ENCODE assay signal across 17 cellular contexts in genomic region chr1:59554752-59555151, GRCh38.
DNase-seq lines count a peak whose midpoint lies in the region; ATAC-seq and TF ChIP-seq lines count a peak whose summit lies in the region.
"Had no signal": no experiment of that assay in that cellular context is flagged by ENCODE, and none has a peak within 500 bp of the region (broad histone marks: within the 10 kb centered on the region; RNA-seq: fewer than 3 reads in every experiment).

No MANE protein-coding gene starts in this region.

- H3K9me3 ChIP-seq in hepatocyte (ENCODE audit: low read depth) (peaks cover 17% of the 10 kb centered on the region), HAP-1 (no peaks in the 10 kb centered on the region)
- H3K9me3 ChIP-seq: A549 had no signal

- H3K4me1 ChIP-seq in hepatocyte (ENCODE audit: insufficient read depth): peaks cover 13% of the 10 kb centered on the region
- H3K4me1 ChIP-seq in HAP-1: no peaks in the 10 kb centered on the region
- H3K4me1 ChIP-seq: A549 had no signal

- H3K36me3 ChIP-seq in hepatocyte (replicated peaks; ENCODE audit: insufficient read depth, low read depth): no peaks in the 10 kb centered on the region
- H3K36me3 ChIP-seq in HAP-1 (replicated peaks): no peaks in the 10 kb centered on the region

- H3K27ac Mint-ChIP-seq in nephron (peak overlapping the region; percentile 75 to 92 (median 86)), progenitor cell of endocrine pancreas (peak overlapping the region; percentile 82)
- H3K27ac Mint-ChIP-seq: CD4-positive, alpha-beta memory T cell had no signal

- in situ Hi-C loops in HAP-1 (cut with MboI; ENCODE audit: low sequenced_read_pairs): no loop called here

- H4K20me1 ChIP-seq in hepatocyte (ENCODE audit: insufficient read depth, poor library complexity, severe bottlenecking): no peaks in the 10 kb centered on the region

- H3K9me2 ChIP-seq in hepatocyte (replicated peaks; ENCODE audit: insufficient read depth): no peaks in the 10 kb centered on the region

- TF ChIP-seq CTCF in hepatocyte (IDR thresholded peaks at IDR 0.05; ENCODE audit: poor library complexity) (no peak), nephron (IDR thresholded peaks at IDR 0.05; ENCODE audit: unreplicated experiment in 3 of 3) (no peak), progenitor cell of endocrine pancreas (IDR thresholded peaks at IDR 0.05; ENCODE audit: unreplicated experiment) (no peak)

- H3K4me1 Mint-ChIP-seq in nephron (peaks cover 53% of the 10 kb centered on the region), progenitor cell of endocrine pancreas (ENCODE audit: low read depth) (peaks cover 32% of the 10 kb centered on the region)
- H3K4me1 Mint-ChIP-seq: CD4-positive, alpha-beta memory T cell had no signal

- H3K36me3 Mint-ChIP-seq in nephron (ENCODE audit: low read depth) (peaks cover 31% of the 10 kb centered on the region), progenitor cell of endocrine pancreas (ENCODE audit: insufficient read depth) (peaks cover 15% of the 10 kb centered on the region)

- H3K9me3 Mint-ChIP-seq in nephron: peaks cover 25% of the 10 kb centered on the region
- H3K9me3 Mint-ChIP-seq in progenitor cell of endocrine pancreas (ENCODE audit: low read depth): peaks cover 20% of the 10 kb centered on the region

- H2AFZ ChIP-seq in hepatocyte: peak overlapping the region; percentile 13
- H2AFZ ChIP-seq: GM23338 had no signal

- peak; percentile 28 for DNase-seq in SK-N-DZ (ENCODE audit: low spot score)
- no peak for DNase-seq in hepatocyte (ENCODE audit: low spot score)
- DNase-seq in progenitor cell of endocrine pancreas (ENCODE audit: low spot score, unreplicated experiment): no peak
- DNase-seq in HAP-1 (ENCODE audit: low spot score in 2 of 2): no peak
- no peak for DNase-seq in NCI-H226
- DNase-seq: 8988T; Calu3; CD4-positive, alpha-beta memory T cell; COR-L47; DMS53; DMS79 treated with DMSO at 0.1 percent for 48 hours; GF-D8; H9 had no signal

- no peaks in the 10 kb centered on the region for H3K27me3 ChIP-seq in hepatocyte
- H3K27me3 ChIP-seq in HAP-1 (ENCODE audit: low read depth): no peaks in the 10 kb centered on the region

- H3K79me2 ChIP-seq in hepatocyte: no peaks in the 10 kb centered on the region

- 45% methylated on average over 4 of the region's 4 CpGs for WGBS in hepatocyte (ENCODE audit: low lambda C conversion rate, missing lambda C conversion rate)

- H3K4me2 ChIP-seq in hepatocyte: no peak overlapping the region
- H3K4me2 ChIP-seq: A549, GM23338 had no signal

- H3K4me3 ChIP-seq in hepatocyte (no peak overlapping the region), HAP-1 (no peak overlapping the region)
- H3K4me3 ChIP-seq: A549, GM23338 had no signal

- ATAC-seq in HG02588 (IDR thresholded peaks at IDR 0.05; ENCODE audit: unreplicated experiment): no peak
- ATAC-seq: A549, GM23338 had no signal

- H3K4me3 Mint-ChIP-seq in nephron (no peak overlapping the region), progenitor cell of endocrine pancreas (ENCODE audit: low read depth) (no peak overlapping the region)
- H3K4me3 Mint-ChIP-seq: CD4-positive, alpha-beta memory T cell; GM23338; H9 had no signal

- H3K27me3 Mint-ChIP-seq in nephron (ENCODE audit: low read depth) (no peaks in the 10 kb centered on the region), progenitor cell of endocrine pancreas (no peaks in the 10 kb centered on the region)
- H3K27me3 Mint-ChIP-seq: CD4-positive, alpha-beta memory T cell had no signal

- H3K27ac ChIP-seq in hepatocyte: no peak overlapping the region
- H3K27ac ChIP-seq: A549 had no signal
